ENCODE assay signal across 1 cellular context in the genomic region with DNA sequence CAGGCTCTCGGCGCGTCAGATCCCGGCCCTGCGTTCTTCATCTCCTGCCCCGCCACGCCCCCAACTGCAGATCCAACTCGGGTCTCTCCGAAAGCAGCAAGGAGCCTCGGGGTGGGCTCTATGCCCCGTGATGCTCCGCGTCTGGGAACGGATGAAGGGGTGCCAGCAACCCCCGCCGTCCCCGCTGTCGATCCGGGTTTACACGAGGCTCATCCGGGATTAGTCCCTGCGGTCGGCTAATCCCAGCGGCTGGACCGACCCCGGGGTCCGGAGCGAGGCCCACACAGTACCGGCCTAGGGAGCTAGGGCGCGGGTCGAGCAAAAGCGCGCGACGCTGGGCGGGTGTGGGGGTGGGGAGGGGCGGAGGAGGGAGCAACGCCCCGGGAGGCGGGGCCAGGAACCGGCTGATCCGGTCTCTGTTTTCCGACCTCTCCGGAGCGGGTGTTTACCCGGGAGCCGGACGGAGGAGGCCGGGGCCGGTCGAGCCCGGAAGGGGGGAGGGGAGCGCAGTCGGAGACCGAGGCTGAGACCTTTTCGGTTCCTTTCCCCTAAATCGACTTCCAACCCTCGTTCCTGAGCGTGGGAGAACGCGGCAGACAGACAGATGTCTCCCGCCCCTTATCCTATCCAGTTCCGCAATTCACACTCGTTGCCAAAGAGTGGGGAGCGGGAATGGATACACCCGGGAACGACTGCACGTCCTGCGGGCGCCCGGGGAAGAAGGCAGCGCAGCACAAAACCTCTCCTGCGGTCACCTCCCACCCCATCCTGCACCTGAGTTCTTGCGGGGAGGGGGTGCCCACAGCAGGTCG.
TF ChIP-seq lines count a peak whose summit lies in the region.

No MANE protein-coding gene starts in this region.

TF ChIP-seq in HepG2, 621 proteins besides CTCF, POLR2A, EP300 and RAD21 (continued from another document and continues in another):
- TF ChIP-seq, protein P1, sequence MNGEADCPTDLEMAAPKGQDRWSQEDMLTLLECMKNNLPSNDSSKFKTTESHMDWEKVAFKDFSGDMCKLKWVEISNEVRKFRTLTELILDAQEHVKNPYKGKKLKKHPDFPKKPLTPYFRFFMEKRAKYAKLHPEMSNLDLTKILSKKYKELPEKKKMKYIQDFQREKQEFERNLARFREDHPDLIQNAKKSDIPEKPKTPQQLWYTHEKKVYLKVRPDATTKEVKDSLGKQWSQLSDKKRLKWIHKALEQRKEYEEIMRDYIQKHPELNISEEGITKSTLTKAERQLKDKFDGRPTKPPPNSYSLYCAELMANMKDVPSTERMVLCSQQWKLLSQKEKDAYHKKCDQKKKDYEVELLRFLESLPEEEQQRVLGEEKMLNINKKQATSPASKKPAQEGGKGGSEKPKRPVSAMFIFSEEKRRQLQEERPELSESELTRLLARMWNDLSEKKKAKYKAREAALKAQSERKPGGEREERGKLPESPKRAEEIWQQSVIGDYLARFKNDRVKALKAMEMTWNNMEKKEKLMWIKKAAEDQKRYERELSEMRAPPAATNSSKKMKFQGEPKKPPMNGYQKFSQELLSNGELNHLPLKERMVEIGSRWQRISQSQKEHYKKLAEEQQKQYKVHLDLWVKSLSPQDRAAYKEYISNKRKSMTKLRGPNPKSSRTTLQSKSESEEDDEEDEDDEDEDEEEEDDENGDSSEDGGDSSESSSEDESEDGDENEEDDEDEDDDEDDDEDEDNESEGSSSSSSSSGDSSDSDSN (CRISPR knock-in tag; IDR thresholded peaks at IDR 0.05), result peak; percentile 88
- TF ChIP-seq MAFK (conservative IDR thresholded peaks at IDR 0.05 in 1 of 2, IDR thresholded peaks at IDR 0.05 in 1 of 2; ENCODE audit: low read length in 2 of 2) (no peak), ZNF441 (CRISPR knock-in tag; IDR thresholded peaks at IDR 0.05; ENCODE audit: borderline replicate concordance) (peak; percentile 53; the same call in 1 of the 2 replicates), TRIM24 (CRISPR knock-in tag; IDR thresholded peaks at IDR 0.05) (no peak), RNF2 (conservative IDR thresholded peaks at IDR 0.05; ENCODE audit: low read depth) (no peak), JDP2 (CRISPR knock-in tag; IDR thresholded peaks at IDR 0.05; ENCODE audit: borderline replicate concordance) (no peak), ZNF331 (CRISPR knock-in tag; IDR thresholded peaks at IDR 0.05) (peak; percentile 46; the same call in 1 of the 2 replicates), ZNF451 (CRISPR knock-in tag; IDR thresholded peaks at IDR 0.05) (peak; percentile 84; the same call in 1 of the 2 replicates), RXRB (CRISPR knock-in tag; IDR thresholded peaks at IDR 0.05; ENCODE audit: borderline replicate concordance) (peak; percentile 57), PCBP1 (IDR thresholded peaks at IDR 0.05; ENCODE audit: borderline replicate concordance, low read depth, low read length) (peak; percentile 87; the same call in 1 of the 2 replicates), GABPB1 (CRISPR knock-in tag; IDR thresholded peaks at IDR 0.05) (peak; percentile 79), NFKB2 (CRISPR knock-in tag; IDR thresholded peaks at IDR 0.05; ENCODE audit: borderline replicate concordance) (peak; percentile 49; the same call in 1 of the 2 replicates), ZSCAN22 (CRISPR knock-in tag; IDR thresholded peaks at IDR 0.05) (peak; percentile 76; the same call in 1 of the 2 replicates), MYC (CRISPR knock-in tag; IDR thresholded peaks at IDR 0.05; ENCODE audit: borderline replicate concordance) (no peak; the same call in 1 of the 2 replicates), ZNF367 (CRISPR knock-in tag; IDR thresholded peaks at IDR 0.05; ENCODE audit: borderline replicate concordance) (no peak), ZNF496 (CRISPR knock-in tag; IDR thresholded peaks at IDR 0.05; ENCODE audit: insufficient replicate concordance) (no peak), ATAD3A (CRISPR knock-in tag; IDR thresholded peaks at IDR 0.05) (no peak), ZNF879 (CRISPR knock-in tag; IDR thresholded peaks at IDR 0.05) (no peak), IRF2 (CRISPR knock-in tag; IDR thresholded peaks at IDR 0.05) (peak; percentile 39; the same call in 1 of the 2 replicates)
- TF ChIP-seq, protein P2, sequence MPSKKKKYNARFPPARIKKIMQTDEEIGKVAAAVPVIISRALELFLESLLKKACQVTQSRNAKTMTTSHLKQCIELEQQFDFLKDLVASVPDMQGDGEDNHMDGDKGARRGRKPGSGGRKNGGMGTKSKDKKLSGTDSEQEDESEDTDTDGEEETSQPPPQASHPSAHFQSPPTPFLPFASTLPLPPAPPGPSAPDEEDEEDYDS (CRISPR knock-in tag; IDR thresholded peaks at IDR 0.05), result peak; percentile 40; the same call in 1 of the 2 replicates
- TF ChIP-seq, protein P3, sequence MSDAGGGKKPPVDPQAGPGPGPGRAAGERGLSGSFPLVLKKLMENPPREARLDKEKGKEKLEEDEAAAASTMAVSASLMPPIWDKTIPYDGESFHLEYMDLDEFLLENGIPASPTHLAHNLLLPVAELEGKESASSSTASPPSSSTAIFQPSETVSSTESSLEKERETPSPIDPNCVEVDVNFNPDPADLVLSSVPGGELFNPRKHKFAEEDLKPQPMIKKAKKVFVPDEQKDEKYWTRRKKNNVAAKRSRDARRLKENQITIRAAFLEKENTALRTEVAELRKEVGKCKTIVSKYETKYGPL (CRISPR knock-in tag; IDR thresholded peaks at IDR 0.05), result no peak
- TF ChIP-seq, protein P4, sequence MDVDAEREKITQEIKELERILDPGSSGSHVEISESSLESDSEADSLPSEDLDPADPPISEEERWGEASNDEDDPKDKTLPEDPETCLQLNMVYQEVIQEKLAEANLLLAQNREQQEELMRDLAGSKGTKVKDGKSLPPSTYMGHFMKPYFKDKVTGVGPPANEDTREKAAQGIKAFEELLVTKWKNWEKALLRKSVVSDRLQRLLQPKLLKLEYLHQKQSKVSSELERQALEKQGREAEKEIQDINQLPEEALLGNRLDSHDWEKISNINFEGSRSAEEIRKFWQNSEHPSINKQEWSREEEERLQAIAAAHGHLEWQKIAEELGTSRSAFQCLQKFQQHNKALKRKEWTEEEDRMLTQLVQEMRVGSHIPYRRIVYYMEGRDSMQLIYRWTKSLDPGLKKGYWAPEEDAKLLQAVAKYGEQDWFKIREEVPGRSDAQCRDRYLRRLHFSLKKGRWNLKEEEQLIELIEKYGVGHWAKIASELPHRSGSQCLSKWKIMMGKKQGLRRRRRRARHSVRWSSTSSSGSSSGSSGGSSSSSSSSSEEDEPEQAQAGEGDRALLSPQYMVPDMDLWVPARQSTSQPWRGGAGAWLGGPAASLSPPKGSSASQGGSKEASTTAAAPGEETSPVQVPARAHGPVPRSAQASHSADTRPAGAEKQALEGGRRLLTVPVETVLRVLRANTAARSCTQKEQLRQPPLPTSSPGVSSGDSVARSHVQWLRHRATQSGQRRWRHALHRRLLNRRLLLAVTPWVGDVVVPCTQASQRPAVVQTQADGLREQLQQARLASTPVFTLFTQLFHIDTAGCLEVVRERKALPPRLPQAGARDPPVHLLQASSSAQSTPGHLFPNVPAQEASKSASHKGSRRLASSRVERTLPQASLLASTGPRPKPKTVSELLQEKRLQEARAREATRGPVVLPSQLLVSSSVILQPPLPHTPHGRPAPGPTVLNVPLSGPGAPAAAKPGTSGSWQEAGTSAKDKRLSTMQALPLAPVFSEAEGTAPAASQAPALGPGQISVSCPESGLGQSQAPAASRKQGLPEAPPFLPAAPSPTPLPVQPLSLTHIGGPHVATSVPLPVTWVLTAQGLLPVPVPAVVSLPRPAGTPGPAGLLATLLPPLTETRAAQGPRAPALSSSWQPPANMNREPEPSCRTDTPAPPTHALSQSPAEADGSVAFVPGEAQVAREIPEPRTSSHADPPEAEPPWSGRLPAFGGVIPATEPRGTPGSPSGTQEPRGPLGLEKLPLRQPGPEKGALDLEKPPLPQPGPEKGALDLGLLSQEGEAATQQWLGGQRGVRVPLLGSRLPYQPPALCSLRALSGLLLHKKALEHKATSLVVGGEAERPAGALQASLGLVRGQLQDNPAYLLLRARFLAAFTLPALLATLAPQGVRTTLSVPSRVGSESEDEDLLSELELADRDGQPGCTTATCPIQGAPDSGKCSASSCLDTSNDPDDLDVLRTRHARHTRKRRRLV (CRISPR knock-in tag; IDR thresholded peaks at IDR 0.05), result no peak
- TF ChIP-seq, protein P5, sequence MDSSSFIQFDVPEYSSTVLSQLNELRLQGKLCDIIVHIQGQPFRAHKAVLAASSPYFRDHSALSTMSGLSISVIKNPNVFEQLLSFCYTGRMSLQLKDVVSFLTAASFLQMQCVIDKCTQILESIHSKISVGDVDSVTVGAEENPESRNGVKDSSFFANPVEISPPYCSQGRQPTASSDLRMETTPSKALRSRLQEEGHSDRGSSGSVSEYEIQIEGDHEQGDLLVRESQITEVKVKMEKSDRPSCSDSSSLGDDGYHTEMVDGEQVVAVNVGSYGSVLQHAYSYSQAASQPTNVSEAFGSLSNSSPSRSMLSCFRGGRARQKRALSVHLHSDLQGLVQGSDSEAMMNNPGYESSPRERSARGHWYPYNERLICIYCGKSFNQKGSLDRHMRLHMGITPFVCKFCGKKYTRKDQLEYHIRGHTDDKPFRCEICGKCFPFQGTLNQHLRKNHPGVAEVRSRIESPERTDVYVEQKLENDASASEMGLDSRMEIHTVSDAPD (CRISPR knock-in tag; IDR thresholded peaks at IDR 0.05), result no peak
- TF ChIP-seq, protein P6, sequence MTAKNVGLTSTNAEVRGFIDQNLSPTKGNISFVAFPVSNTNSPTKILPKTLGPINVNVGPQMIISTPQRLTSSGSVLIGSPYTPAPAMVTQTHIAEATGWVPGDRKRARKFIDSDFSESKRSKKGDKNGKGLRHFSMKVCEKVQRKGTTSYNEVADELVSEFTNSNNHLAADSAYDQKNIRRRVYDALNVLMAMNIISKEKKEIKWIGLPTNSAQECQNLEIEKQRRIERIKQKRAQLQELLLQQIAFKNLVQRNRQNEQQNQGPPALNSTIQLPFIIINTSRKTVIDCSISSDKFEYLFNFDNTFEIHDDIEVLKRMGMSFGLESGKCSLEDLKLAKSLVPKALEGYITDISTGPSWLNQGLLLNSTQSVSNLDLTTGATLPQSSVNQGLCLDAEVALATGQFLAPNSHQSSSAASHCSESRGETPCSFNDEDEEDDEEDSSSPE (CRISPR knock-in tag; IDR thresholded peaks at IDR 0.05), result no peak; the same call in 1 of the 2 replicates
- TF ChIP-seq, protein P7, sequence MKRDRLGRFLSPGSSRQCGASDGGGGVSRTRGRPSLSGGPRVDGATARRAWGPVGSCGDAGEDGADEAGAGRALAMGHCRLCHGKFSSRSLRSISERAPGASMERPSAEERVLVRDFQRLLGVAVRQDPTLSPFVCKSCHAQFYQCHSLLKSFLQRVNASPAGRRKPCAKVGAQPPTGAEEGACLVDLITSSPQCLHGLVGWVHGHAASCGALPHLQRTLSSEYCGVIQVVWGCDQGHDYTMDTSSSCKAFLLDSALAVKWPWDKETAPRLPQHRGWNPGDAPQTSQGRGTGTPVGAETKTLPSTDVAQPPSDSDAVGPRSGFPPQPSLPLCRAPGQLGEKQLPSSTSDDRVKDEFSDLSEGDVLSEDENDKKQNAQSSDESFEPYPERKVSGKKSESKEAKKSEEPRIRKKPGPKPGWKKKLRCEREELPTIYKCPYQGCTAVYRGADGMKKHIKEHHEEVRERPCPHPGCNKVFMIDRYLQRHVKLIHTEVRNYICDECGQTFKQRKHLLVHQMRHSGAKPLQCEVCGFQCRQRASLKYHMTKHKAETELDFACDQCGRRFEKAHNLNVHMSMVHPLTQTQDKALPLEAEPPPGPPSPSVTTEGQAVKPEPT (CRISPR knock-in tag; IDR thresholded peaks at IDR 0.05; ENCODE audit: low read depth), result no peak
- TF ChIP-seq, protein P8, sequence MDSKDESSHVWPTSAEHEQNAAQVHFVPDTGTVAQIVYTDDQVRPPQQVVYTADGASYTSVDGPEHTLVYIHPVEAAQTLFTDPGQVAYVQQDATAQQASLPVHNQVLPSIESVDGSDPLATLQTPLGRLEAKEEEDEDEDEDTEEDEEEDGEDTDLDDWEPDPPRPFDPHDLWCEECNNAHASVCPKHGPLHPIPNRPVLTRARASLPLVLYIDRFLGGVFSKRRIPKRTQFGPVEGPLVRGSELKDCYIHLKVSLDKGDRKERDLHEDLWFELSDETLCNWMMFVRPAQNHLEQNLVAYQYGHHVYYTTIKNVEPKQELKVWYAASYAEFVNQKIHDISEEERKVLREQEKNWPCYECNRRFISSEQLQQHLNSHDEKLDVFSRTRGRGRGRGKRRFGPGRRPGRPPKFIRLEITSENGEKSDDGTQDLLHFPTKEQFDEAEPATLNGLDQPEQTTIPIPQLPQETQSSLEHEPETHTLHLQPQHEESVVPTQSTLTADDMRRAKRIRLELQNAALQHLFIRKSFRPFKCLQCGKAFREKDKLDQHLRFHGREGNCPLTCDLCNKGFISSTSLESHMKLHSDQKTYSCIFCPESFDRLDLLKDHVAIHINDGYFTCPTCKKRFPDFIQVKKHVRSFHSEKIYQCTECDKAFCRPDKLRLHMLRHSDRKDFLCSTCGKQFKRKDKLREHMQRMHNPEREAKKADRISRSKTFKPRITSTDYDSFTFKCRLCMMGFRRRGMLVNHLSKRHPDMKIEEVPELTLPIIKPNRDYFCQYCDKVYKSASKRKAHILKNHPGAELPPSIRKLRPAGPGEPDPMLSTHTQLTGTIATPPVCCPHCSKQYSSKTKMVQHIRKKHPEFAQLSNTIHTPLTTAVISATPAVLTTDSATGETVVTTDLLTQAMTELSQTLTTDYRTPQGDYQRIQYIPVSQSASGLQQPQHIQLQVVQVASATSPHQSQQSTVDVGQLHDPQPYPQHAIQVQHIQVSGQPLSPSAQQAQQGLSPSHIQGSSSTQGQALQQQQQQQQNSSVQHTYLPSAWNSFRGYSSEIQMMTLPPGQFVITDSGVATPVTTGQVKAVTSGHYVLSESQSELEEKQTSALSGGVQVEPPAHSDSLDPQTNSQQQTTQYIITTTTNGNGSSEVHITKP (CRISPR knock-in tag; IDR thresholded peaks at IDR 0.05; ENCODE audit: low read depth), result no peak
